Comparison of ENCODE assay signal across 20 cellular contexts in genomic region chr1:171515299-171515698, GRCh38. TPM values are rescaled to one million over a fixed set of nuclear protein-coding genes. Genes with fewer than 3 reads are reported as not detected.
DNase-seq lines count a peak whose midpoint lies in the region; ATAC-seq, FAIRE-seq and TF ChIP-seq lines count a peak whose summit lies in the region.
"Had no signal": no experiment of that assay in that cellular context is flagged by ENCODE, and none has a peak within 500 bp of the region (broad histone marks: within the 10 kb centered on the region; RNA-seq: fewer than 3 reads in every experiment).

No MANE protein-coding gene starts in this region.

- no peak for TF ChIP-seq RAD21 in GM12878 (IDR thresholded peaks at IDR 0.05; ENCODE audit: insufficient read depth, low read depth, low read length)

- peaks cover 45 to 74% of the 10 kb centered on the region in 2 donors for H3K36me3 Mint-ChIP-seq in CD4-positive, alpha-beta memory T cell

- H4K20me1 ChIP-seq in GM12878 (ENCODE audit: control insufficient read depth, insufficient read depth): peaks cover 8% of the 10 kb centered on the region; the same call in 1 of the 2 replicates

- peaks cover 25% of the 10 kb centered on the region for H3K4me1 ChIP-seq in CD4-positive, alpha-beta memory T cell (ENCODE audit: insufficient read depth, low read length)
- H3K4me1 ChIP-seq in GM12878 (ENCODE audit: control insufficient read depth, insufficient read depth, low read length): no peaks in the 10 kb centered on the region
- H3K4me1 ChIP-seq: breast epithelium, parathyroid adenoma, sigmoid colon had no signal

- H3K79me2 ChIP-seq in GM12878 (ENCODE audit: control insufficient read depth, insufficient read depth, low read length): peaks cover 50% of the 10 kb centered on the region
- H3K79me2 ChIP-seq: parathyroid adenoma had no signal

- no peak overlapping the region for H3K4me3 Mint-ChIP-seq in CD4-positive, alpha-beta memory T cell

- no peaks in the 10 kb centered on the region for H3K9me3 Mint-ChIP-seq in CD4-positive, alpha-beta memory T cell

- H3K27me3 Mint-ChIP-seq in CD4-positive, alpha-beta memory T cell: no peaks in the 10 kb centered on the region

- H3K27ac Mint-ChIP-seq in CD4-positive, alpha-beta memory T cell: peak overlapping the region in 4 of 7 donors; percentile 5 to 72 (median 32)

- no peak overlapping the region for H3K4me3 ChIP-seq in CD4-positive, alpha-beta memory T cell (ENCODE audit: low read length in 2 of 2)
- H3K4me3 ChIP-seq in GM12878: no peak overlapping the region
- H3K4me3 ChIP-seq: breast epithelium, dorsolateral prefrontal cortex, sigmoid colon had no signal

- no peak for FAIRE-seq in GM12878 (lab: Jason Lieb, UNC)

- DNase-seq in CD4-positive, alpha-beta memory T cell: no peak
- DNase-seq in GM12878 (ENCODE audit: low read depth, low spot score): no peak
- no peak for DNase-seq in cortex of kidney (lab: John Stamatoyannopoulos, UW)
- no peak for DNase-seq in SW480 (ENCODE audit: low spot score)
- DNase-seq: COR-L47; dorsolateral prefrontal cortex; EL; NCI-H187; NCI-H226; sigmoid colon; stimulated activated CD4-positive, alpha-beta T cell treated with anti-CD3 and anti-CD28 coated beads, Interleukin-2, amount 100 ng/mL, for 24 hours had no signal

- RAD21 ChIA-PET in GM12878 (lab: Charles Lee; ENCODE audit: unreplicated experiment): interaction anchor here (0.9 to 2.0 kb wide), 7 partner anchors 9 to 200 kb away, joined by 3 to 9 read pairs (median 4); partner anchors contain the start of gene PRRC2C

- ATAC-seq in GM18870 (IDR thresholded peaks at IDR 0.05; ENCODE audit: unreplicated experiment) (peak; percentile 73), HG03097 (IDR thresholded peaks at IDR 0.05; ENCODE audit: low FRiP score, unreplicated experiment) (peak; percentile 66), GM12878 (peak; percentile 50), HG03521 (IDR thresholded peaks at IDR 0.05; ENCODE audit: unreplicated experiment) (no peak), HG03565 (IDR thresholded peaks at IDR 0.05; ENCODE audit: unreplicated experiment) (no peak)
- ATAC-seq: esophagus mucosa, HCT116 had no signal

- no peaks in the 10 kb centered on the region for H3K9me3 ChIP-seq in CD4-positive, alpha-beta memory T cell (ENCODE audit: control insufficient read depth in 1 of 2, low read length in 2 of 2)
- H3K9me3 ChIP-seq in GM12878 (replicated peaks; ENCODE audit: control insufficient read depth, insufficient read depth, low read length): no peaks in the 10 kb centered on the region
- H3K9me3 ChIP-seq: breast epithelium, sigmoid colon had no signal

- in situ Hi-C loops in GM12878 (cut with MboI): no loop called here

- POLR2A ChIA-PET in CD4-positive, alpha-beta memory T cell (lab: Charles Lee; ENCODE audit: partially characterized antibody): interaction anchor here (1.2 to 1.8 kb wide), 2 partner anchors 29 to 30 kb away, joined by 5 read pairs; partner anchors contain the start of gene PRRC2C
- POLR2A ChIA-PET in GM12878 (lab: Charles Lee): interaction anchor here (0.6 kb wide), 1 partner anchor 11 kb away, joined by 4 read pairs; no protein-coding TSS in a partner anchor

- SMC1A ChIA-PET in GM12878 (lab: Charles Lee; ENCODE audit: uncharacterized antibody, unreplicated experiment): interaction anchor here (0.8 to 2.4 kb wide), 11 partner anchors 8 to 107 kb away, joined by 3 to 13 read pairs (median 4); partner anchors contain the start of gene PRRC2C

- no peak for TF ChIP-seq CTCF in GM12878 (IDR thresholded peaks at IDR 0.05 in 2 of 3, conservative IDR thresholded peaks at IDR 0.05 in 1 of 3; ENCODE audit: control insufficient read depth in 2 of 3, extremely low read depth in 1 of 3, insufficient read depth in 1 of 3, low read depth in 3 of 3, low read length in 3 of 3)

- no peak overlapping the region for H2AFZ ChIP-seq in GM12878 (ENCODE audit: control insufficient read depth, low read depth, low read length)
- H2AFZ ChIP-seq: parathyroid adenoma had no signal

- no TSS peak for BruUV-seq in GM12878 (replicated peaks; lab: Mats Ljungman, UMichigan)

- H3K4me1 Mint-ChIP-seq in CD4-positive, alpha-beta memory T cell: peaks cover 29 to 64% (median 37%) of the 10 kb centered on the region in 4 donors

- CTCF ChIA-PET in CD4-positive, alpha-beta memory T cell (lab: Charles Lee; ENCODE audit: partially characterized antibody): interaction anchor here (0.9 to 2.3 kb wide), 2 partner anchors 15 to 30 kb away, joined by 4 to 8 read pairs; partner anchors contain the start of gene PRRC2C
- CTCF ChIA-PET in GM12878 (lab: Yijun Ruan, JAX): interaction anchor here (1.2 to 1.8 kb wide), 6 partner anchors 9 to 201 kb away, joined by 3 to 10 read pairs (median 4); partner anchors contain the start of genes FMO4 and PRRC2C

- no peak for TF ChIP-seq POLR2A in GM12878 (IDR thresholded peaks at IDR 0.05; ENCODE audit: low read depth, low read length)

- no peak overlapping the region for H3K27ac ChIP-seq in CD4-positive, alpha-beta memory T cell (ENCODE audit: low read depth, low read length)
- H3K27ac ChIP-seq in GM12878 (ENCODE audit: control insufficient read depth, insufficient read depth): no peak overlapping the region
- H3K27ac ChIP-seq: breast epithelium, dorsolateral prefrontal cortex, parathyroid adenoma, RWPE1, sigmoid colon had no signal

- peaks cover 63% of the 10 kb centered on the region for H3K36me3 ChIP-seq in CD4-positive, alpha-beta memory T cell (ENCODE audit: insufficient read depth, low read length)
- H3K36me3 ChIP-seq in GM12878 (ENCODE audit: control insufficient read depth in 2 of 2, insufficient read depth in 2 of 2, low read length in 1 of 2): peaks cover 10 to 38% of the 10 kb centered on the region in 2 experiments
- H3K36me3 ChIP-seq: breast epithelium had no signal

- intact Hi-C loops in CD4-positive, alpha-beta memory T cell (cut with micrococcal nuclease): no loop called here
- intact Hi-C loops in GM12878 (cut with micrococcal nuclease; ENCODE audit: unreplicated experiment): no loop called here

- H3K9ac ChIP-seq in GM12878 (ENCODE audit: control insufficient read depth, insufficient read depth, low read length): no peak overlapping the region
- H3K9ac ChIP-seq: parathyroid adenoma had no signal

- TF ChIP-seq EP300 in GM12878 (IDR thresholded peaks at IDR 0.05; ENCODE audit: borderline replicate concordance in 1 of 2, control insufficient read depth in 1 of 2, low read depth in 2 of 2, low read length in 2 of 2): no peak

- no peak overlapping the region for H3K4me2 ChIP-seq in GM12878 (ENCODE audit: control insufficient read depth, insufficient read depth)

- WGBS in GM12878 (ENCODE audit: insufficient coverage, insufficient replicate concordance, low lambda C conversion rate, missing lambda C conversion rate): 0% methylated on average over 1 of the region's 1 CpG

- H3K27me3 ChIP-seq in CD4-positive, alpha-beta memory T cell (ENCODE audit: insufficient read depth, low read length): no peaks in the 10 kb centered on the region
- H3K27me3 ChIP-seq in GM12878 (replicated peaks in 1 of 2; ENCODE audit: control insufficient read depth in 2 of 2, insufficient read depth in 2 of 2, low read length in 1 of 2): no peaks in the 10 kb centered on the region
- H3K27me3 ChIP-seq: breast epithelium, dorsolateral prefrontal cortex, sigmoid colon had no signal

TF ChIP-seq in GM12878, 131 proteins besides CTCF, POLR2A, EP300 and RAD21:
- TF ChIP-seq BCL11A (IDR thresholded peaks at IDR 0.05; ENCODE audit: low read depth, low read length) (no peak), IRF4 (IDR thresholded peaks at IDR 0.05; ENCODE audit: low read depth, low read length) (0 out of 2 replicates have a peak, but pooled peaks have one; percentile 43), RCOR1 (conservative IDR thresholded peaks at IDR 0.05; ENCODE audit: low read depth, low read length) (no peak), ZNF217 (IDR thresholded peaks at IDR 0.05) (no peak), JUNB (IDR thresholded peaks at IDR 0.05) (peak; percentile 68)

RNA-seq across cellular contexts. Expression of gene PRRC2C, which starts 30.0 kb away (rescaled TPM):
- 100 to 1,000 TPM; 279 to 298 TPM for total RNA-seq in CD4-positive, alpha-beta memory T cell
- polyA plus RNA-seq in CD4-positive, alpha-beta memory T cell: 100 to 1,000 TPM in 1 of 2 donors, 10 to 100 TPM in 1; 12.4 to 123 TPM
- 179 and 193 TPM in 2 replicates for total RNA-seq in GM12878 (2013; cell fraction: nucleolus; rRNA removed)
- total RNA-seq in GM12878 (2014; rRNA removed) (72.6 and 72.9 TPM in 2 replicates), GM12878 (2014; rRNA removed; fragmentation: Illumina TruSeq; extraction: Trizol) (73.3 and 81.9 TPM in 2 replicates), GM12878 (2021) (180 and 182 TPM in 2 replicates)
- polyA plus RNA-seq in GM12878 (2011; ENCODE audit: low read depth): 71.5 TPM
- polyA plus RNA-seq in GM12878 (2011; rRNA removed) (88.9 and 95.8 TPM in 2 replicates), GM12878 (2014; fragmentation: Illumina TruSeq; extraction: Trizol) (152 and 182 TPM in 2 replicates), GM12878 (2014; fragmentation: Nextera tagmentation; extraction: Ambion mirVana) (10 to 100 TPM; 53.4 to 74.2 TPM), GM12878 (2014; rRNA removed) (80.2 and 87.9 TPM in 2 replicates), GM12878 (2016; fragmentation: Nextera tagmentation; extraction: Ambion mirVana) (100 to 1,000 TPM; 122 to 128 TPM)
- polyA plus RNA-seq in GM12878 (2011; cell fraction: cytosol; rRNA removed): 99.8 and 140 TPM in 2 replicates
- 70.7 and 80.7 TPM in 2 replicates for polyA plus RNA-seq in GM12878 (2011; cell fraction: nucleus; rRNA removed)
- 74.9 and 86.2 TPM in 2 replicates for polyA plus RNA-seq in GM12878 (2012)
- polyA minus RNA-seq in GM12878 (2011; rRNA and poly(A)+ RNA removed): 110 and 111 TPM in 2 replicates
- polyA minus RNA-seq in GM12878 (2011; cell fraction: cytosol; rRNA and poly(A)+ RNA removed): 61.1 and 93.8 TPM in 2 replicates
- polyA minus RNA-seq in GM12878 (2011; cell fraction: nucleus; rRNA and poly(A)+ RNA removed): 38.9 and 64.9 TPM in 2 replicates

Comparison
In these comparisons a context has a peak if more than half of its experiments do, and no peak if none do; other contexts are left out.
1. ATAC-seq: peak in GM18870 (single experiment), HG03097 (single experiment) and GM12878 (single experiment); none in HG03521 (single experiment) and HG03565 (single experiment).